ENCODE assay signal across 8 cellular contexts in the genomic region with DNA sequence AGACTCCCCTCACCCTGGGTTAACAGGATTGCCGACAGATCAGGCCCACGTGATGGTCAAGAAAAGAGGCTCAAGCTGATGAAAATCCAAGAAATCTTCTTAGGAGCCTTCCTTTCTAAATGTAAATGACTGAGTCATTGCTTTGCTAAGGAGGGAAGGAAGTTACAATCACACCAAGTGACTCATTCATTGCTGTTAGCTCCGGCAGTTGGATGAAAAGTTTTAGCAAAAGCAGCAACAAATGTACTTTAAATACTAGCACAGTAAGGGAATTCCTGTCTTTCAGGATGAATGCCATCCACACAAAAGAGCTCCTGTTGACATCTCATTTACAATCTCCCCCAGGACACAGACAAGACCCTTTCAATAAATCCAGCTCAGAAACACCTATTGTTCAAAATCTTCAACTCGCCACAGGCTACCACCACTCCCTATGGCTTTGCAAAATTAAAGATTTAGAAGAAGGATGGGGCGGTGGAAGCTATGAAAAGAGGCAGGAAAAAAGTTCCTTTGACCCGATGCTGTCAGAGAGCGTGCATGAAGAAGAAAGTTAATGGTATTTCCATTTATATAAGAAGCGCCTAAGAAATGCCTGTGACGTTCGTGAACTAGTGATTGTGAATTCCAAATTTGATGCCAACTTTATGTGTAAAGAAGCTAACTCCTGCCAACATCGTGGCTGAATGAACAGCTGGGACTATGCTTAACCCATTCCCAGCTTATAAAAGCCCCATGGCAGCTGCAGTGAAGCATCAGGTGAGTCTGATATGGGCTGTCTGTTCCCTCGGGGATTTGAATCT.
DNase-seq lines count a peak whose midpoint lies in the region; ATAC-seq and TF ChIP-seq lines count a peak whose summit lies in the region.

No MANE protein-coding gene starts in this region.

- TF ChIP-seq EP300 in SK-N-SH (IDR thresholded peaks at IDR 0.05; ENCODE audit: borderline replicate concordance in 1 of 2, low read depth in 1 of 2, low read length in 1 of 2) (peak; percentile 29 to 86; a peak in 3 of 4 replicates), transverse colon (IDR thresholded peaks at IDR 0.05; ENCODE audit: low read depth) (no peak)

- peak; percentile 61 for TF ChIP-seq POLR2A in transverse colon (IDR thresholded peaks at IDR 0.05)

- H3K4me1 ChIP-seq in DOHH2 (ENCODE audit: control insufficient read depth, low read length), result peaks cover 46% of the 10 kb centered on the region
- H3K4me1 ChIP-seq in SK-N-SH (ENCODE audit: control insufficient read depth in 1 of 2, insufficient read depth in 2 of 2, low read depth in 1 of 2, low read length in 1 of 2), result peaks cover 8 to 30% of the 10 kb centered on the region in 2 experiments; a peak in 3 of 4 replicates
- H3K4me1 ChIP-seq in transverse colon, result peaks cover 10 to 55% (median 34%) of the 10 kb centered on the region in 4 donors

- H2AFZ ChIP-seq in SK-N-SH (ENCODE audit: low read depth), result no peak overlapping the region

- H3K4me3 Mint-ChIP-seq in endothelial cell (ENCODE audit: unreplicated experiment), result no peak overlapping the region

- POLR2A ChIA-PET in SK-N-SH (lab: Yijun Ruan, JAX), result interaction anchor here (0.7 kb wide), 1 partner anchor 476 kb away, joined by 3 read pairs; no protein-coding TSS in a partner anchor

- DNase-seq in KBM-7, result peak; percentile 72
- DNase-seq in SK-N-SH, result no peak
- peak; percentile 22 for DNase-seq in endothelial cell (ENCODE audit: low spot score)
- peak; percentile 75 to 97 for DNase-seq in lung microvascular endothelial cell (ENCODE audit: low read depth in 2 of 2)
- DNase-seq in transverse colon, result no peak

- H3K36me3 Mint-ChIP-seq in endothelial cell (ENCODE audit: low read depth, unreplicated experiment), result no peaks in the 10 kb centered on the region

- H3K4me2 ChIP-seq in DOHH2 (ENCODE audit: low read length), result peak overlapping the region; percentile 100
- H3K4me2 ChIP-seq in SK-N-SH, result peak overlapping the region; percentile 87

- H3K36me3 ChIP-seq in DOHH2 (ENCODE audit: control insufficient read depth, low read length) (no peaks in the 10 kb centered on the region), SK-N-SH (replicated peaks in 1 of 2; ENCODE audit: control insufficient read depth in 1 of 2, insufficient read depth in 2 of 2, low read length in 1 of 2) (peaks cover 0 to 4% of the 10 kb centered on the region in 2 experiments), transverse colon (no peaks in the 10 kb centered on the region)

- no peaks in the 10 kb centered on the region for H3K27me3 Mint-ChIP-seq in endothelial cell (ENCODE audit: unreplicated experiment)

- ATAC-seq in GM21381 (IDR thresholded peaks at IDR 0.05; ENCODE audit: unreplicated experiment), result no peak
- no peak for ATAC-seq in GM19324 (IDR thresholded peaks at IDR 0.05; ENCODE audit: low FRiP score, unreplicated experiment)

- no peak for TF ChIP-seq RAD21 in SK-N-SH (IDR thresholded peaks at IDR 0.05; ENCODE audit: low read length)

- no peaks in the 10 kb centered on the region for H3K27me3 ChIP-seq in DOHH2 (ENCODE audit: control insufficient read depth, low read length)
- no peaks in the 10 kb centered on the region for H3K27me3 ChIP-seq in SK-N-SH (ENCODE audit: insufficient read depth)
- no peaks in the 10 kb centered on the region for H3K27me3 ChIP-seq in transverse colon

- peak overlapping the region; percentile 72 for H3K27ac ChIP-seq in DOHH2 (ENCODE audit: low read depth, low read length)
- peak overlapping the region; percentile 85 to 100 for H3K27ac ChIP-seq in SK-N-SH (ENCODE audit: low read depth in 2 of 2, low read length in 1 of 2)
- H3K27ac ChIP-seq in transverse colon, result peak overlapping the region; percentile 91 to 96 (median 94)

- H3K4me1 Mint-ChIP-seq in endothelial cell (ENCODE audit: unreplicated experiment), result peaks cover 2% of the 10 kb centered on the region

- intact Hi-C loops in transverse colon (cut with DNase I; ENCODE audit: low total_unique reads), result loop anchor here (5.0 kb wide), 1 partner anchor 746 kb away; no protein-coding TSS in a partner anchor

- H3K79me2 ChIP-seq in DOHH2 (ENCODE audit: control insufficient read depth, low read length), result no peaks in the 10 kb centered on the region; the same call in 1 of the 2 replicates
- peaks cover 18% of the 10 kb centered on the region for H3K79me2 ChIP-seq in SK-N-SH (ENCODE audit: insufficient read depth)

- CTCF ChIA-PET in SK-N-SH (lab: Yijun Ruan, JAX), result interaction anchor here (1.0 to 1.3 kb wide), 2 partner anchors 10 to 63 kb away, joined by 5 to 6 read pairs; no protein-coding TSS in a partner anchor

- H3F3A ChIP-seq in DOHH2 (ENCODE audit: control insufficient read depth, insufficient read depth) (peaks cover 5% of the 10 kb centered on the region; the same call in 1 of the 2 replicates), SK-N-SH (replicated peaks; ENCODE audit: insufficient read depth) (peaks cover 58% of the 10 kb centered on the region)

- H3K9ac ChIP-seq in SK-N-SH, result peak overlapping the region; percentile 90

- H3K9me3 ChIP-seq in DOHH2 (ENCODE audit: control insufficient read depth, insufficient read depth, low read length), result no peaks in the 10 kb centered on the region
- no peaks in the 10 kb centered on the region for H3K9me3 ChIP-seq in SK-N-SH
- no peaks in the 10 kb centered on the region for H3K9me3 ChIP-seq in transverse colon

- 19% methylated on average over 12 of the region's 12 CpGs for WGBS in SK-N-SH (ENCODE audit: low lambda C conversion rate)
- WGBS in transverse colon (ENCODE audit: low coverage in 1 of 2), 2 donors, result 7 to 8% methylated on average over 10 to 12 of the region's 12 CpGs

- H3K4me3 ChIP-seq in DOHH2 (ENCODE audit: low read length) (peak overlapping the region; percentile 79), SK-N-SH (ENCODE audit: low read depth in 2 of 2, low read length in 1 of 2) (peak overlapping the region; percentile 40 to 69; a peak in 3 of 4 replicates), transverse colon (peak overlapping the region in 3 of 4 donors; percentile 18 to 48 (median 21))

- TF ChIP-seq CTCF in DOHH2 (IDR thresholded peaks at IDR 0.05; ENCODE audit: low read depth, low read length, poor library complexity, severe bottlenecking), result no peak
- TF ChIP-seq CTCF in SK-N-SH (IDR thresholded peaks at IDR 0.05), result no peak
- TF ChIP-seq CTCF in endothelial cell (IDR thresholded peaks at IDR 0.05; ENCODE audit: unreplicated experiment), result no peak
- no peak for TF ChIP-seq CTCF in transverse colon (IDR thresholded peaks at IDR 0.05)

- H3K27ac Mint-ChIP-seq in endothelial cell (ENCODE audit: unreplicated experiment), result no peak overlapping the region

- H3K9me3 Mint-ChIP-seq in endothelial cell (ENCODE audit: unreplicated experiment), result no peaks in the 10 kb centered on the region

- H4K20me1 ChIP-seq in DOHH2 (ENCODE audit: control insufficient read depth, insufficient read depth, low read depth, low read length) (no peaks in the 10 kb centered on the region), SK-N-SH (ENCODE audit: insufficient read depth) (no peaks in the 10 kb centered on the region)

- H3K9me2 ChIP-seq in DOHH2 (replicated peaks; ENCODE audit: control insufficient read depth, low read length) (no peaks in the 10 kb centered on the region), SK-N-SH (no peaks in the 10 kb centered on the region)

- in situ Hi-C loops in KBM-7 (cut with MboI; ENCODE audit: low pct_unique_long_range_greater_than_20kb, low sequenced_read_pairs) (no loop called here), transverse colon (cut with MboI; ENCODE audit: low pct_ligation_motif_present in 1 of 4, low pct_unique_long_range_greater_than_20kb in 1 of 4, low sequenced_read_pairs in 3 of 4) (loop anchor here in 1 of 4 donors (5.0 kb wide), 1 partner anchor 151 kb away; a partner anchor contains a TSS)

TF ChIP-seq in SK-N-SH, 30 proteins besides CTCF, POLR2A, EP300 and RAD21 (continues in another document):
- TF ChIP-seq EZH2phosphoT487 (IDR thresholded peaks at IDR 0.05; ENCODE audit: borderline replicate concordance, low read depth) (no peak), RFX5 (IDR thresholded peaks at IDR 0.05; ENCODE audit: low read length) (no peak), ELF1 (IDR thresholded peaks at IDR 0.05) (0 out of 2 replicates have a peak, but pooled peaks have one; percentile 7), RXRA (IDR thresholded peaks at IDR 0.05; ENCODE audit: borderline replicate concordance, low read depth) (peak; percentile 41; the same call in 1 of the 2 replicates), YY1 (IDR thresholded peaks at IDR 0.05; ENCODE audit: low read depth) (no peak), MEF2A (IDR thresholded peaks at IDR 0.05; ENCODE audit: borderline replicate concordance, low read depth) (0 out of 2 replicates have a peak, but pooled peaks have one; percentile 48), JUND (IDR thresholded peaks at IDR 0.05) (peak; percentile 97), FOSL2 (IDR thresholded peaks at IDR 0.05; ENCODE audit: borderline replicate concordance, low read depth) (peak; percentile 98), NRF1 (IDR thresholded peaks at IDR 0.05; ENCODE audit: low read depth, low read length) (no peak), TAF1 (IDR thresholded peaks at IDR 0.05; ENCODE audit: borderline replicate concordance, low read depth, low read length) (peak; percentile 64; the same call in 1 of the 2 replicates), GATA2 (CRISPR knock-in tag; IDR thresholded peaks at IDR 0.05) (no peak), FOXJ3 (CRISPR knock-in tag; IDR thresholded peaks at IDR 0.05) (no peak), MXI1 (IDR thresholded peaks at IDR 0.05; ENCODE audit: low read depth, low read length) (no peak), GABPA (IDR thresholded peaks at IDR 0.05; ENCODE audit: low read depth) (no peak)
- TF ChIP-seq, protein P1, sequence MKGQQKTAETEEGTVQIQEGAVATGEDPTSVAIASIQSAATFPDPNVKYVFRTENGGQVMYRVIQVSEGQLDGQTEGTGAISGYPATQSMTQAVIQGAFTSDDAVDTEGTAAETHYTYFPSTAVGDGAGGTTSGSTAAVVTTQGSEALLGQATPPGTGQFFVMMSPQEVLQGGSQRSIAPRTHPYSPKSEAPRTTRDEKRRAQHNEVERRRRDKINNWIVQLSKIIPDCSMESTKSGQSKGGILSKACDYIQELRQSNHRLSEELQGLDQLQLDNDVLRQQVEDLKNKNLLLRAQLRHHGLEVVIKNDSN (IDR thresholded peaks at IDR 0.05; ENCODE audit: borderline replicate concordance, low read depth), result peak; percentile 87
- TF ChIP-seq, protein P2, sequence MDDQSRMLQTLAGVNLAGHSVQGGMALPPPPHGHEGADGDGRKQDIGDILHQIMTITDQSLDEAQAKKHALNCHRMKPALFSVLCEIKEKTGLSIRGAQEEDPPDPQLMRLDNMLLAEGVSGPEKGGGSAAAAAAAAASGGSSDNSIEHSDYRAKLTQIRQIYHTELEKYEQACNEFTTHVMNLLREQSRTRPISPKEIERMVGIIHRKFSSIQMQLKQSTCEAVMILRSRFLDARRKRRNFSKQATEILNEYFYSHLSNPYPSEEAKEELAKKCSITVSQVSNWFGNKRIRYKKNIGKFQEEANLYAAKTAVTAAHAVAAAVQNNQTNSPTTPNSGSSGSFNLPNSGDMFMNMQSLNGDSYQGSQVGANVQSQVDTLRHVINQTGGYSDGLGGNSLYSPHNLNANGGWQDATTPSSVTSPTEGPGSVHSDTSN (IDR thresholded peaks at IDR 0.05), result peak; percentile 49

Comparison
In these comparisons a context has a peak if more than half of its experiments do, and no peak if none do; other contexts are left out.
1. H3K4me3 ChIP-seq: peak in every context shown above with its lines; median percentile 79 in DOHH2; 54 in SK-N-SH; 21 in transverse colon.
2. DNase-seq: peak in KBM-7 (single experiment), endothelial cell (single experiment) and lung microvascular endothelial cell (2 of 2); none in SK-N-SH (single experiment) and transverse colon (single experiment).
3. Peak in every context shown above with its lines, with median percentiles within 50 percentile points of each other: H3K27ac ChIP-seq.